ENCODE assay signal across 14 cellular contexts in genomic region chr2:233381013-233381995, GRCh38. TPM values are rescaled to one million over a fixed set of nuclear protein-coding genes. Genes with fewer than 3 reads are reported as not detected.
A peak's percentile ranks its signal among the peaks of the same experiment; 100 is the strongest.
DNase-seq lines count a peak whose midpoint lies in the region; ATAC-seq and TF ChIP-seq lines count a peak whose summit lies in the region.
"Had no signal": no experiment of that assay in that cellular context is flagged by ENCODE, and none has a peak within 500 bp of the region (broad histone marks: within the 10 kb centered on the region; RNA-seq: fewer than 3 reads in every experiment).

No MANE protein-coding gene starts in this region.

- intact Hi-C loops in activated CD4-positive, alpha-beta T cell treated with anti-CD3 and anti-CD28 coated beads for 36 hours (cut with DNase I, micrococcal nuclease) = loop anchor here in 1 of 2 experiments (10.0 kb wide), 1 partner anchor 63 kb away; no protein-coding TSS in a partner anchor

- no peak for DNase-seq in activated CD4-positive, alpha-beta T cell treated with anti-CD3 and anti-CD28 coated beads for 36 hours
- DNase-seq in activated CD4-positive, alpha-beta T cell treated with anti-CD3 and anti-CD28 coated beads, Interleukin-2, amount 50 U/mL, for 48 hours = no peak
- DNase-seq in NB4 (ENCODE audit: low read depth) (peak; percentile 44), renal cortical epithelial cell (ENCODE audit: low read depth) (peak; percentile 15), cerebellar nuclear complex (lab: John Stamatoyannopoulos, UW) (no peak), amygdala (lab: John Stamatoyannopoulos, UW) (no peak), T-helper 1 cell (no peak)
- no peak for DNase-seq in effector memory CD8-positive, alpha-beta T cell
- DNase-seq: activated CD4-positive, alpha-beta T cell treated with anti-CD3 and anti-CD28 coated beads for 1 hour; NCI-H1417 treated with DMSO at 0.1 percent for 48 hours; NCI-H510A; SW 1271 had no signal

- TF ChIP-seq POLR2A in NB4 (IDR thresholded peaks at IDR 0.05; ENCODE audit: extremely low read depth, insufficient read length) = no peak

- CTCF ChIA-PET in activated CD4-positive, alpha-beta T cell treated with anti-CD3 and anti-CD28 coated beads for 36 hours (lab: Charles Lee) = interaction anchor here (1.2 kb wide), 1 partner anchor 24 kb away, joined by 7 read pairs; no protein-coding TSS in a partner anchor

- peaks cover 16% of the 10 kb centered on the region for H3K36me3 Mint-ChIP-seq in activated CD4-positive, alpha-beta T cell treated with anti-CD3 and anti-CD28 coated beads for 36 hours (ENCODE audit: low read depth)
- peaks cover 8% of the 10 kb centered on the region for H3K36me3 Mint-ChIP-seq in effector memory CD8-positive, alpha-beta T cell (ENCODE audit: insufficient read depth)

- no peaks in the 10 kb centered on the region for H3K9me3 Mint-ChIP-seq in activated CD4-positive, alpha-beta T cell treated with anti-CD3 and anti-CD28 coated beads for 36 hours (ENCODE audit: low read depth)
- H3K9me3 Mint-ChIP-seq in effector memory CD8-positive, alpha-beta T cell = no peaks in the 10 kb centered on the region
- H3K9me3 Mint-ChIP-seq: activated T-helper 1 cell treated with anti-CD3 and anti-CD28 coated beads, Interleukin-12 subunit alpha, Interleukin-12 subunit beta, Interleukin-2, Interleukin-4 antibody, amounts not matched to agents 30 ng/mL and 10 ng/mL and 1 ng/mL, durations not matched to agents 14 hours and 24 hours and 36 hours had no signal

- TF ChIP-seq CTCF in NB4 (IDR thresholded peaks at IDR 0.05; ENCODE audit: low read depth, low read length) = no peak

- peak overlapping the region; percentile 16 for H3K27ac Mint-ChIP-seq in activated CD4-positive, alpha-beta T cell treated with anti-CD3 and anti-CD28 coated beads for 36 hours
- H3K27ac Mint-ChIP-seq in effector memory CD8-positive, alpha-beta T cell = peak overlapping the region; percentile 5 to 64
- H3K27ac Mint-ChIP-seq: activated T-helper 1 cell treated with anti-CD3 and anti-CD28 coated beads, Interleukin-12 subunit alpha, Interleukin-12 subunit beta, Interleukin-2, Interleukin-4 antibody, amounts not matched to agents 30 ng/mL and 10 ng/mL and 1 ng/mL, durations not matched to agents 14 hours and 24 hours and 36 hours had no signal

- no peak overlapping the region for H3K4me3 ChIP-seq in NB4 (ENCODE audit: low read depth, low read length)

- POLR2A ChIA-PET in activated CD4-positive, alpha-beta T cell treated with anti-CD3 and anti-CD28 coated beads for 36 hours (lab: Charles Lee) = no interaction called here

- H3K27me3 Mint-ChIP-seq in activated CD4-positive, alpha-beta T cell treated with anti-CD3 and anti-CD28 coated beads for 36 hours = no peaks in the 10 kb centered on the region
- H3K27me3 Mint-ChIP-seq in effector memory CD8-positive, alpha-beta T cell = no peaks in the 10 kb centered on the region

- H3K4me3 Mint-ChIP-seq in activated CD4-positive, alpha-beta T cell treated with anti-CD3 and anti-CD28 coated beads for 36 hours = no peak overlapping the region
- peak overlapping the region; percentile 45 to 56 for H3K4me3 Mint-ChIP-seq in effector memory CD8-positive, alpha-beta T cell
- H3K4me3 Mint-ChIP-seq: activated T-helper 1 cell treated with anti-CD3 and anti-CD28 coated beads, Interleukin-12 subunit alpha, Interleukin-12 subunit beta, Interleukin-2, Interleukin-4 antibody, amounts not matched to agents 30 ng/mL and 10 ng/mL and 1 ng/mL, durations not matched to agents 14 hours and 24 hours and 36 hours had no signal

- peaks cover 66% of the 10 kb centered on the region for H3K4me1 Mint-ChIP-seq in activated CD4-positive, alpha-beta T cell treated with anti-CD3 and anti-CD28 coated beads for 36 hours
- peaks cover 64 to 76% of the 10 kb centered on the region in 2 donors for H3K4me1 Mint-ChIP-seq in effector memory CD8-positive, alpha-beta T cell (ENCODE audit: low read depth in 2 of 2)

- ATAC-seq in activated CD4-positive, alpha-beta T cell treated with anti-CD3 and anti-CD28 coated beads for 36 hours = no peak
- no peak for ATAC-seq in effector memory CD8-positive, alpha-beta T cell (replicated peaks)
- ATAC-seq: Panc1 had no signal

RNA-seq across cellular contexts. Expression of gene DGKD, which starts 27.0 kb away (rescaled TPM):
- total RNA-seq in activated CD4-positive, alpha-beta T cell treated with anti-CD3 and anti-CD28 coated beads for 36 hours = 10 to 100 TPM; 57.0 to 62.6 TPM
- 8.0 and 20.7 TPM in 2 replicates for total RNA-seq in renal cortical epithelial cell

Comparison
In these comparisons a context has a peak if more than half of its experiments do, and no peak if none do; other contexts are left out.
1. DNase-seq: peak in NB4 (single experiment) and renal cortical epithelial cell (single experiment); none in activated CD4-positive, alpha-beta T cell treated with anti-CD3 and anti-CD28 coated beads for 36 hours (single experiment), activated CD4-positive, alpha-beta T cell treated with anti-CD3 and anti-CD28 coated beads, Interleukin-2, amount 50 U/mL, for 48 hours (0 of 2), effector memory CD8-positive, alpha-beta T cell (0 of 3), cerebellar nuclear complex (0 of 2), amygdala (0 of 56) and T-helper 1 cell (0 of 5).